ENCODE assay signal across 8 cellular contexts in genomic region chr16:27313422-27314160, GRCh38. TPM values are rescaled to one million over a fixed set of nuclear protein-coding genes. Genes with fewer than 3 reads are reported as not detected.
DNase-seq lines count a peak whose midpoint lies in the region; ATAC-seq and TF ChIP-seq lines count a peak whose summit lies in the region.

IL4R (plus strand) TSS chr16:27313974; CDS start chr16:27340204, 26,230 bp downstream.

- no peaks in the 10 kb centered on the region for H3F3A ChIP-seq in MM.1S (ENCODE audit: insufficient read depth, low read length)

- POLR2A ChIA-PET in CD4-positive, alpha-beta T cell (lab: Charles Lee) = interaction anchor here (1.2 to 1.3 kb wide), 2 partner anchors 78 to 79 kb away, joined by 3 to 4 read pairs; no protein-coding TSS in a partner anchor

- peaks cover 26% of the 10 kb centered on the region for H3K36me3 Mint-ChIP-seq in CD4-positive, alpha-beta T cell (ENCODE audit: low read depth)
- H3K36me3 Mint-ChIP-seq in stimulated activated memory B cell treated with anti-CD40 and anti-IgM and Interleukin-4, amounts not matched to agents 10 μg/mL and 1 μg/mL and 100 μg/mL, for 72 hours = peaks cover 13% of the 10 kb centered on the region

- no peaks in the 10 kb centered on the region for H3K27me3 ChIP-seq in CD4-positive, alpha-beta T cell (ENCODE audit: control insufficient read depth, insufficient read depth, low read length)
- no peaks in the 10 kb centered on the region for H3K27me3 ChIP-seq in MM.1S (replicated peaks; ENCODE audit: insufficient read depth, low read length)
- no peaks in the 10 kb centered on the region for H3K27me3 ChIP-seq in muscle layer of duodenum (ENCODE audit: low read depth, low read length)

- H2AFZ ChIP-seq in MM.1S (ENCODE audit: low read length) = peak within 1 kb of the TSS; percentile 88

- peak; percentile 46 for ATAC-seq in CD4-positive, alpha-beta T cell (ENCODE audit: poor library complexity)
- peak; percentile 60 for ATAC-seq in GM21529 (IDR thresholded peaks at IDR 0.05; ENCODE audit: unreplicated experiment)
- ATAC-seq in stimulated activated memory B cell treated with anti-CD40 and anti-IgM and Interleukin-4, amounts not matched to agents 10 μg/mL and 1 μg/mL and 100 μg/mL, for 72 hours = peak; percentile 71

- H3K36me3 ChIP-seq in MM.1S (replicated peaks; ENCODE audit: insufficient read depth, low read length) (no peaks in the 10 kb centered on the region), muscle layer of duodenum (ENCODE audit: control insufficient read depth in 1 of 2, insufficient read depth in 2 of 2, low read length in 2 of 2) (no peaks in the 10 kb centered on the region)

- peak within 1 kb of the TSS; percentile 87 for H3K4me2 ChIP-seq in MM.1S (ENCODE audit: low read depth, low read length)

- CTCF ChIA-PET in CD4-positive, alpha-beta T cell (lab: Charles Lee) = no interaction called here

- peak within 1 kb of the TSS; percentile 68 for H3K9ac ChIP-seq in MM.1S (ENCODE audit: low read length)

- no peak for TF ChIP-seq CTCF in CD4-positive, alpha-beta T cell (IDR thresholded peaks at IDR 0.05)
- no peak for TF ChIP-seq CTCF in MM.1S (IDR thresholded peaks at IDR 0.05; ENCODE audit: low read length)
- no peak for TF ChIP-seq CTCF in epithelial cell of esophagus (IDR thresholded peaks at IDR 0.05; ENCODE audit: insufficient read depth, low read depth, low read length, missing control alignments)

- H3K4me3 ChIP-seq in MM.1S (ENCODE audit: low read length) = peak within 1 kb of the TSS; percentile 69
- H3K4me3 ChIP-seq in epithelial cell of esophagus (ENCODE audit: low read length) = peak within 1 kb of the TSS; percentile 72
- peak within 1 kb of the TSS; percentile 71 to 86 for H3K4me3 ChIP-seq in muscle layer of duodenum (ENCODE audit: low read depth in 1 of 2, low read length in 2 of 2)

- H4K20me1 ChIP-seq in MM.1S (ENCODE audit: insufficient read depth, low read length) = no peaks in the 10 kb centered on the region

- peaks cover 47% of the 10 kb centered on the region for H3K4me1 Mint-ChIP-seq in CD4-positive, alpha-beta T cell (ENCODE audit: low read depth)
- peaks cover 47% of the 10 kb centered on the region for H3K4me1 Mint-ChIP-seq in stimulated activated memory B cell treated with anti-CD40 and anti-IgM and Interleukin-4, amounts not matched to agents 10 μg/mL and 1 μg/mL and 100 μg/mL, for 72 hours

- H3K4me1 ChIP-seq in MM.1S (ENCODE audit: low read length) (no peaks in the 10 kb centered on the region), muscle layer of duodenum (ENCODE audit: control insufficient read depth in 1 of 2, insufficient read depth in 2 of 2, low read length in 2 of 2) (peaks cover 16 to 31% of the 10 kb centered on the region in 2 donors)

- intact Hi-C loops in CD4-positive, alpha-beta T cell (cut with DNase I, micrococcal nuclease) = loop anchor here (2.0 kb wide), 2 partner anchors 79 to 135 kb away; no protein-coding TSS in a partner anchor

- peak; percentile 33 to 74 (median 46) for DNase-seq in CD4-positive, alpha-beta T cell
- DNase-seq in MM.1S (peak; percentile 31), epithelial cell of esophagus (ENCODE audit: low read depth) (peak; percentile 49), NCI-H82 (lab: John Stamatoyannopoulos, UW) (no peak)
- peak; percentile 55 to 86 (median 70) for DNase-seq in activated CD8-positive, alpha-beta memory T cell treated with anti-CD3 and anti-CD28 coated beads for 48 hours (ENCODE audit: low read depth in 2 of 3, low spot score in 2 of 3)

- peak within 1 kb of the TSS; percentile 94 for H3K27ac ChIP-seq in CD4-positive, alpha-beta T cell (ENCODE audit: low read depth, low read length)
- H3K27ac ChIP-seq in MM.1S (ENCODE audit: low read length) (no peak within 1 kb of the TSS), muscle layer of duodenum (ENCODE audit: low read length) (peak within 1 kb of the TSS; percentile 96)

- no peaks in the 10 kb centered on the region for H3K9me2 ChIP-seq in MM.1S (replicated peaks; ENCODE audit: insufficient read depth, low read length)

- no peaks in the 10 kb centered on the region for H3K9me3 ChIP-seq in CD4-positive, alpha-beta T cell (ENCODE audit: control insufficient read depth, low read length)
- H3K9me3 ChIP-seq in MM.1S (replicated peaks; ENCODE audit: insufficient read depth, low read length) (no peaks in the 10 kb centered on the region), muscle layer of duodenum (ENCODE audit: control insufficient read depth in 1 of 2, low read length in 2 of 2) (no peaks in the 10 kb centered on the region)

- no peaks in the 10 kb centered on the region for H3K27me3 Mint-ChIP-seq in CD4-positive, alpha-beta T cell
- no peaks in the 10 kb centered on the region for H3K27me3 Mint-ChIP-seq in stimulated activated memory B cell treated with anti-CD40 and anti-IgM and Interleukin-4, amounts not matched to agents 10 μg/mL and 1 μg/mL and 100 μg/mL, for 72 hours

- peak within 1 kb of the TSS; percentile 95 for H3K4me3 Mint-ChIP-seq in CD4-positive, alpha-beta T cell
- peak within 1 kb of the TSS; percentile 86 for H3K4me3 Mint-ChIP-seq in stimulated activated memory B cell treated with anti-CD40 and anti-IgM and Interleukin-4, amounts not matched to agents 10 μg/mL and 1 μg/mL and 100 μg/mL, for 72 hours

- peak within 1 kb of the TSS; percentile 92 for H3K27ac Mint-ChIP-seq in CD4-positive, alpha-beta T cell
- peak within 1 kb of the TSS; percentile 94 for H3K27ac Mint-ChIP-seq in stimulated activated memory B cell treated with anti-CD40 and anti-IgM and Interleukin-4, amounts not matched to agents 10 μg/mL and 1 μg/mL and 100 μg/mL, for 72 hours

- no peaks in the 10 kb centered on the region for H3K79me2 ChIP-seq in MM.1S (ENCODE audit: low read length)

- no peaks in the 10 kb centered on the region for H3K9me3 Mint-ChIP-seq in CD4-positive, alpha-beta T cell
- H3K9me3 Mint-ChIP-seq in stimulated activated memory B cell treated with anti-CD40 and anti-IgM and Interleukin-4, amounts not matched to agents 10 μg/mL and 1 μg/mL and 100 μg/mL, for 72 hours = no peaks in the 10 kb centered on the region

RNA-seq across cellular contexts. Expression of gene IL4R, which starts in this region (rescaled TPM):
- total RNA-seq in CD4-positive, alpha-beta T cell = 100 to 1,000 TPM; 145 to 147 TPM
